28 cellular contexts compared by ENCODE assay signal in genomic region chr22:29840498-29840897, GRCh38. TPM values are rescaled to one million over a fixed set of nuclear protein-coding genes. Genes with fewer than 3 reads are reported as not detected.
DNase-seq lines count a peak whose midpoint lies in the region; ATAC-seq, FAIRE-seq and TF ChIP-seq lines count a peak whose summit lies in the region.
"Had no signal": no experiment of that assay in that cellular context is flagged by ENCODE, and none has a peak within 500 bp of the region (broad histone marks: within the 10 kb centered on the region; RNA-seq: fewer than 3 reads in every experiment).

No MANE protein-coding gene starts in this region.

- peaks cover under 1 to 2% of the 10 kb centered on the region in 2 donors for H3K9me3 Mint-ChIP-seq in activated T-cell treated with anti-CD3 and anti-CD28 coated beads, Interleukin-2, amount 50 U/mL, for 72 hours
- H3K9me3 Mint-ChIP-seq: activated CD4-positive, alpha-beta T cell treated with anti-CD3 and anti-CD28 coated beads, Interleukin-2, amount 10 ng/mL, durations not matched to agents 24 days and 14 days; activated naive CD4-positive, alpha-beta T cell treated with anti-CD3 and anti-CD28 coated beads, Interleukin-2, amount 50 U/mL, for 24 hours; CD4-positive, alpha-beta T cell; central memory CD8-positive, alpha-beta T cell had no signal

- H3K23ac ChIP-seq in mesendoderm (ENCODE audit: low read length), result no peak overlapping the region

- FAIRE-seq in K562 (lab: Jason Lieb, UNC), result peak; percentile 6
- FAIRE-seq: GM18507, RCC 7860 had no signal

- no peaks in the 10 kb centered on the region for H3K9me1 ChIP-seq in K562 (ENCODE audit: control insufficient read depth, insufficient read depth, low read length)

- no peak overlapping the region for H2BK5ac ChIP-seq in mesendoderm (ENCODE audit: low read length)

- H3K27me3 Mint-ChIP-seq in activated T-cell treated with anti-CD3 and anti-CD28 coated beads, Interleukin-2, amount 50 U/mL, for 72 hours (ENCODE audit: low read depth), result no peaks in the 10 kb centered on the region
- H3K27me3 Mint-ChIP-seq: activated CD4-positive, alpha-beta T cell treated with anti-CD3 and anti-CD28 coated beads, Interleukin-2, amount 10 ng/mL, durations not matched to agents 24 days and 14 days; activated naive CD4-positive, alpha-beta T cell treated with anti-CD3 and anti-CD28 coated beads, Interleukin-2, amount 50 U/mL, for 24 hours; CD4-positive, alpha-beta T cell; central memory CD8-positive, alpha-beta T cell; naive thymus-derived CD8-positive, alpha-beta T cell had no signal

- H3K36me3 ChIP-seq in K562 (ENCODE audit: control insufficient read depth, insufficient read depth, low read length) (peaks cover 5% of the 10 kb centered on the region; the same call in 1 of the 3 replicates), mesendoderm (ENCODE audit: control insufficient read depth, insufficient read depth, low read length) (no peaks in the 10 kb centered on the region)
- H3K36me3 ChIP-seq: left lung, SJSA1, upper lobe of right lung had no signal

- no peak overlapping the region for H3K4me3 ChIP-seq in NB4 (ENCODE audit: low read depth, low read length)
- no peak overlapping the region for H3K4me3 ChIP-seq in K562
- H3K4me3 ChIP-seq in mesendoderm (ENCODE audit: low read length), result no peak overlapping the region
- H3K4me3 ChIP-seq: left lung, SJSA1, smooth muscle cell, upper lobe of right lung had no signal

- CTCF ChIA-PET in K562 (lab: Yijun Ruan, JAX; ENCODE audit: low intra/inter-chr PET ratio), result interaction anchor here (0.6 kb wide), 1 partner anchor 11 kb away, joined by 3 read pairs; no protein-coding TSS in a partner anchor

- H3K36me3 Mint-ChIP-seq in activated T-cell treated with anti-CD3 and anti-CD28 coated beads, Interleukin-2, amount 50 U/mL, for 72 hours (ENCODE audit: insufficient read depth in 2 of 2), result peaks cover 0 to 4% of the 10 kb centered on the region in 2 donors

- no peak overlapping the region for H2AK5ac ChIP-seq in mesendoderm (ENCODE audit: low read length)

- H3K27me3 ChIP-seq in K562 (ENCODE audit: control insufficient read depth in 2 of 2, insufficient read depth in 2 of 2, low read length in 2 of 2) (no peaks in the 10 kb centered on the region), mesendoderm (ENCODE audit: insufficient read depth, low read length, poor library complexity) (no peaks in the 10 kb centered on the region)
- H3K27me3 ChIP-seq: left lung, SJSA1, upper lobe of right lung had no signal

- no peak overlapping the region for H2AFZ ChIP-seq in K562 (ENCODE audit: low read depth, low read length)

- no TSS peak for BruUV-seq in K562 (replicated peaks; lab: Mats Ljungman, UMichigan)

- ATAC-seq in K562 (peak; percentile 9; the same call in 1 of the 3 replicates), HG03025 (IDR thresholded peaks at IDR 0.05; ENCODE audit: low FRiP score, unreplicated experiment) (no peak)
- no peak for ATAC-seq in activated T-cell treated with anti-CD3 and anti-CD28 coated beads, Interleukin-2, amount 50 U/mL, for 72 hours (replicated peaks in 1 of 2)
- ATAC-seq: left lung; naive thymus-derived CD8-positive, alpha-beta T cell; upper lobe of right lung had no signal

- in situ Hi-C loops in K562 (cut with MboI), result no loop called here

- no peak overlapping the region for H2BK15ac ChIP-seq in mesendoderm (replicated peaks; ENCODE audit: low read depth)

- no peak overlapping the region for H3K56ac ChIP-seq in mesendoderm (ENCODE audit: low read length)

- no peak overlapping the region for H3K4ac ChIP-seq in mesendoderm (ENCODE audit: low read depth, low read length)

- H3K4me1 Mint-ChIP-seq in activated T-cell treated with anti-CD3 and anti-CD28 coated beads, Interleukin-2, amount 50 U/mL, for 72 hours (ENCODE audit: low read depth), result peaks cover 43% of the 10 kb centered on the region

- DNase-seq in HCEC 1CT, result peak; percentile 3
- DNase-seq in NB4 (ENCODE audit: low read depth), result peak; percentile 38
- DNase-seq in K562 (ENCODE audit: extremely low read depth in 1 of 4, low spot score in 3 of 4), result peak in 2 of 4 experiments; percentile 45 to 61
- peak; percentile 37 for DNase-seq in mesendoderm
- DNase-seq in central memory CD4-positive, alpha-beta T cell, result no peak
- no peak for DNase-seq in activated T-cell treated with anti-CD3 and anti-CD28 coated beads, Interleukin-2, amount 50 U/mL, for 72 hours
- no peak for DNase-seq in cortex of kidney (lab: John Stamatoyannopoulos, UW)
- DNase-seq: activated CD4-positive, alpha-beta T cell treated with anti-CD3 and anti-CD28 coated beads, Interleukin-2, amount 10 ng/mL, durations not matched to agents 24 days and 14 days; aorta; CD4-positive, alpha-beta T cell; DMS153; left lung; naive thymus-derived CD8-positive, alpha-beta T cell; NCI-H146; NCI-H2171; NCI-H524 treated with DMSO at 0.1 percent for 48 hours; NK-92 treated with Interleukin-12 subunit alpha and Interleukin-12 subunit beta, amount 100 ng/mL, for 24 hours; retina; upper lobe of right lung had no signal

- no peak overlapping the region; the same call in 1 of the 2 replicates for H3K4me2 ChIP-seq in K562 (ENCODE audit: insufficient read depth, low read length)
- H3K4me2 ChIP-seq in mesendoderm (ENCODE audit: low read length), result no peak overlapping the region
- H3K4me2 ChIP-seq: smooth muscle cell had no signal

- TF ChIP-seq CTCF in NB4 (IDR thresholded peaks at IDR 0.05; ENCODE audit: low read depth, low read length), result no peak
- no peak for TF ChIP-seq CTCF in K562 (IDR thresholded peaks at IDR 0.05 in 2 of 3, conservative IDR thresholded peaks at IDR 0.05 in 1 of 3; ENCODE audit: insufficient read depth in 2 of 3, low read depth in 1 of 3, low read length in 3 of 3)

- POLR2A ChIA-PET in K562 (lab: Yijun Ruan, JAX), result interaction anchor here (0.6 to 0.7 kb wide), 2 partner anchors 10 to 38 kb away, joined by 3 read pairs; no protein-coding TSS in a partner anchor

- H4K8ac ChIP-seq in mesendoderm (ENCODE audit: low read depth, low read length), result no peak overlapping the region

- H3K4me1 ChIP-seq in K562 (replicated peaks in 1 of 2; ENCODE audit: control insufficient read depth in 2 of 2, insufficient read depth in 2 of 2, low read length in 2 of 2), result peaks cover 10 to 18% of the 10 kb centered on the region in 2 experiments; a peak in 4 of 5 replicates
- peaks cover 5% of the 10 kb centered on the region for H3K4me1 ChIP-seq in mesendoderm (ENCODE audit: control insufficient read depth, low read depth, low read length)

- peak; percentile 78 for TF ChIP-seq EP300 in K562 (IDR thresholded peaks at IDR 0.05; ENCODE audit: low read length)

- H3K27ac Mint-ChIP-seq in activated T-cell treated with anti-CD3 and anti-CD28 coated beads, Interleukin-2, amount 50 U/mL, for 72 hours, result no peak overlapping the region
- H3K27ac Mint-ChIP-seq: activated CD4-positive, alpha-beta T cell treated with anti-CD3 and anti-CD28 coated beads, Interleukin-2, amount 10 ng/mL, durations not matched to agents 24 days and 14 days; activated naive CD4-positive, alpha-beta T cell treated with anti-CD3 and anti-CD28 coated beads, Interleukin-2, amount 50 U/mL, for 24 hours; CD4-positive, alpha-beta T cell; mesothelial cell of epicardium; naive thymus-derived CD8-positive, alpha-beta T cell had no signal

- no peak overlapping the region for H3K4me3 Mint-ChIP-seq in activated T-cell treated with anti-CD3 and anti-CD28 coated beads, Interleukin-2, amount 50 U/mL, for 72 hours
- H3K4me3 Mint-ChIP-seq: activated CD4-positive, alpha-beta T cell treated with anti-CD3 and anti-CD28 coated beads, Interleukin-2, amount 10 ng/mL, durations not matched to agents 24 days and 14 days; activated naive CD4-positive, alpha-beta T cell treated with anti-CD3 and anti-CD28 coated beads, Interleukin-2, amount 50 U/mL, for 24 hours; central memory CD8-positive, alpha-beta T cell; mesothelial cell of epicardium; naive thymus-derived CD8-positive, alpha-beta T cell had no signal

- H3K79me2 ChIP-seq in K562 (ENCODE audit: control insufficient read depth, insufficient read depth, low read length) (peaks cover 17% of the 10 kb centered on the region), mesendoderm (ENCODE audit: control insufficient read depth, insufficient read depth, low read length) (peaks cover 3% of the 10 kb centered on the region)

- intact Hi-C loops in K562 (cut with micrococcal nuclease), result no loop called here

- H3K9me3 ChIP-seq in K562 (replicated peaks; ENCODE audit: control insufficient read depth, insufficient read depth, low read depth, low read length), result no peaks in the 10 kb centered on the region; the same call in 1 of the 2 replicates
- H3K9me3 ChIP-seq: left lung, SJSA1, upper lobe of right lung had no signal

- H3K79me1 ChIP-seq in mesendoderm (ENCODE audit: low read length), result peaks cover 7% of the 10 kb centered on the region

- no peak for TF ChIP-seq POLR2A in NB4 (IDR thresholded peaks at IDR 0.05; ENCODE audit: extremely low read depth, insufficient read length)
- no peak for TF ChIP-seq POLR2A in K562 (conservative IDR thresholded peaks at IDR 0.05)

- H3K27ac ChIP-seq in K562 (ENCODE audit: extremely low read depth, low read depth, low read length) (no peak overlapping the region), mesendoderm (ENCODE audit: low read depth, low read length) (no peak overlapping the region)
- H3K27ac ChIP-seq: left lung, SJSA1, upper lobe of right lung, VCaP had no signal

- no peak overlapping the region for H3K9ac ChIP-seq in K562 (ENCODE audit: insufficient read depth in 1 of 2, low read depth in 2 of 2, low read length in 2 of 2)
- no peak overlapping the region for H3K9ac ChIP-seq in mesendoderm (ENCODE audit: low read length)

- TF ChIP-seq RAD21 in K562 (CRISPR knock-in tag; conservative IDR thresholded peaks at IDR 0.05 in 1 of 2, IDR thresholded peaks at IDR 0.05 in 1 of 2), result no peak

- H4K5ac ChIP-seq in mesendoderm (ENCODE audit: low read length), result no peak overlapping the region

- H2BK120ac ChIP-seq in mesendoderm (ENCODE audit: low read depth, low read length), result no peak overlapping the region

- H3K18ac ChIP-seq in mesendoderm (ENCODE audit: low read length), result no peak overlapping the region

- H4K20me1 ChIP-seq in K562 (replicated peaks; ENCODE audit: control insufficient read depth, insufficient read depth, low read length), result no peaks in the 10 kb centered on the region

RNA-seq across cellular contexts. Expression of gene ASCC2, which starts 2.4 kb away (rescaled TPM):
- total RNA-seq in K562 (2011; cell fraction: chromatin; rRNA removed; ENCODE audit: low replicate concordance), result 87.8 and 154 TPM in 2 replicates
- 77.8 and 91.1 TPM in 2 replicates for total RNA-seq in K562 (2011; cell fraction: nucleolus; rRNA removed)
- 95.8 and 138 TPM in 2 replicates for total RNA-seq in K562 (2011; cell fraction: nucleoplasm; rRNA removed)
- 22.9 and 33.0 TPM in 2 replicates for total RNA-seq in K562 (2014; rRNA removed)
- 20.2 and 20.4 TPM in 2 replicates for total RNA-seq in K562 (2014; rRNA removed; fragmentation: Illumina TruSeq; extraction: Trizol)
- total RNA-seq in K562 (2015; rRNA removed; fragmentation: Illumina TruSeq; extraction: Trizol), result 26.6 and 27.3 TPM in 2 replicates
- 42.5 and 45.1 TPM in 2 replicates for total RNA-seq in K562 (2021)
- 26.8 and 34.4 TPM in 2 replicates for polyA plus RNA-seq in K562 (2011; rRNA removed)
- 26.4 and 36.5 TPM in 2 replicates for polyA plus RNA-seq in K562 (2011; cell fraction: cytosol; rRNA removed)
- 47.8 and 75.5 TPM in 2 replicates for polyA plus RNA-seq in K562 (2011; cell fraction: nucleus; rRNA removed)
- 35.6 and 43.4 TPM in 2 replicates for polyA plus RNA-seq in K562 (2012)
- 46.7 and 47.4 TPM in 2 replicates for polyA plus RNA-seq in K562 (2014; fragmentation: Illumina TruSeq; extraction: Trizol)
- polyA plus RNA-seq in K562 (2014; fragmentation: Nextera tagmentation; extraction: Ambion mirVana), result 1 to 10 TPM; 4.0 TPM
- 33.8 and 36.2 TPM in 2 replicates for polyA plus RNA-seq in K562 (2014; rRNA removed)
- 29.8 and 30.7 TPM in 2 replicates for polyA minus RNA-seq in K562 (2011; rRNA and poly(A)+ RNA removed)
- 24.3 and 25.7 TPM in 2 replicates for polyA minus RNA-seq in K562 (2011; cell fraction: cytosol; rRNA and poly(A)+ RNA removed)
- 22.9 and 27.5 TPM in 2 replicates for polyA minus RNA-seq in K562 (2011; cell fraction: nucleus; rRNA and poly(A)+ RNA removed)
- polyA plus RNA-seq in mesendoderm (2013, experiment 1 of 2), result 40.2 TPM
- polyA plus RNA-seq in mesendoderm (2013, experiment 2 of 2), result 41.6 TPM
- total RNA-seq in activated T-cell treated with anti-CD3 and anti-CD28 coated beads, Interleukin-2, amount 50 U/mL, for 72 hours, result 10 to 100 TPM; 77.7 to 81.7 TPM

RNA-seq across cellular contexts. Expression of gene MTMR3, which starts 42.5 kb away (rescaled TPM):
- 79.8 and 96.2 TPM in 2 replicates for total RNA-seq in K562 (2011; cell fraction: chromatin; rRNA removed; ENCODE audit: low replicate concordance)
- total RNA-seq in K562 (2011; cell fraction: nucleolus; rRNA removed), result 38.5 and 45.4 TPM in 2 replicates
- 55.1 and 55.5 TPM in 2 replicates for total RNA-seq in K562 (2011; cell fraction: nucleoplasm; rRNA removed)
- total RNA-seq in K562 (2014; rRNA removed), result 5.1 and 9.0 TPM in 2 replicates
- total RNA-seq in K562 (2014; rRNA removed; fragmentation: Illumina TruSeq; extraction: Trizol), result 7.1 and 8.3 TPM in 2 replicates
- 7.5 and 7.9 TPM in 2 replicates for total RNA-seq in K562 (2015; rRNA removed; fragmentation: Illumina TruSeq; extraction: Trizol)
- 12.3 and 13.6 TPM in 2 replicates for total RNA-seq in K562 (2021)
- polyA plus RNA-seq in K562 (2011; rRNA removed), result 13.7 and 20.0 TPM in 2 replicates
- 8.9 and 12.3 TPM in 2 replicates for polyA plus RNA-seq in K562 (2011; cell fraction: cytosol; rRNA removed)
- polyA plus RNA-seq in K562 (2011; cell fraction: nucleus; rRNA removed), result 83.6 and 87.4 TPM in 2 replicates
- 8.8 and 14.8 TPM in 2 replicates for polyA plus RNA-seq in K562 (2012)
- polyA plus RNA-seq in K562 (2014; fragmentation: Illumina TruSeq; extraction: Trizol), result 10.7 and 12.0 TPM in 2 replicates
- polyA plus RNA-seq in K562 (2014; fragmentation: Nextera tagmentation; extraction: Ambion mirVana), result 1 to 10 TPM; 1.6 to 1.9 TPM
- 6.9 and 8.3 TPM in 2 replicates for polyA plus RNA-seq in K562 (2014; rRNA removed)
- polyA minus RNA-seq in K562 (2011; rRNA and poly(A)+ RNA removed), result 17.3 and 19.5 TPM in 2 replicates
- polyA minus RNA-seq in K562 (2011; cell fraction: cytosol; rRNA and poly(A)+ RNA removed), result 5.9 and 13.6 TPM in 2 replicates
- polyA minus RNA-seq in K562 (2011; cell fraction: nucleus; rRNA and poly(A)+ RNA removed), result 13.2 and 26.2 TPM in 2 replicates
- polyA plus RNA-seq in mesendoderm (2013, experiment 1 of 2), result 6.5 TPM
- polyA plus RNA-seq in mesendoderm (2013, experiment 2 of 2), result 6.0 TPM
- 10 to 100 TPM; 37.8 to 40.7 TPM for total RNA-seq in activated T-cell treated with anti-CD3 and anti-CD28 coated beads, Interleukin-2, amount 50 U/mL, for 72 hours

Comparison
In these comparisons a context has a peak if more than half of its experiments do, and no peak if none do; other contexts are left out.
1. DNase-seq: peak in HCEC 1CT (single experiment), NB4 (single experiment) and mesendoderm (single experiment); none in central memory CD4-positive, alpha-beta T cell (single experiment), activated T-cell treated with anti-CD3 and anti-CD28 coated beads, Interleukin-2, amount 50 U/mL, for 72 hours (0 of 2) and cortex of kidney (single experiment).